Comparison of ENCODE assay signal across 22 cellular contexts in the genomic region with DNA sequence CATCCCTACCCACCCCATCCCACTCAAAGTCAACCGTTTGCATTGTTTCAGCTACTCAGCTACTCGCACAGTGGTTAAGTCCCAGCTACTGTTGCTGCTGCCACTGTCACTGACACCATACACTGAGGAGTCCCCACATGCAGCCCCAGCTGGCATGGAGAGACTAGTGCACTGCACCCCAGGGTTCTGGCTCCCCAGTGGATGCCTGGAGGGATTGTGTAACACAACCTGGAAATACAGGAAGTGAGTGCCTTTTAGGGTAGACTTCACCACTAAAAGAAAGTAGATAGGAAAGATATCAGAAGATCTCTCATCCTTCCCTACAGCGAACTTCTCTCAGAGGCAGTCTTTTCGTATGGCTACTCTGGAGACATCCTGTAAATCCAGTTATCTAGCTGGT.
"Had no signal": no experiment of that assay in that cellular context is flagged by ENCODE, and none has a peak within 500 bp of the region (broad histone marks: within the 10 kb centered on the region; RNA-seq: fewer than 3 reads in every experiment).

No MANE protein-coding gene starts in this region.

- H3K4me3 ChIP-seq: gastroesophageal sphincter, thyroid gland had no signal

- H3K79me2 ChIP-seq: parathyroid adenoma had no signal

- DNase-seq: activated CD4-positive, alpha-beta T cell treated with anti-CD3 and anti-CD28 coated beads, Interleukin-2, amount 50 U/mL, for 1 hour; activated CD4-positive, CD25-positive, alpha-beta regulatory T cell treated with anti-CD3 and anti-CD28 coated beads, Interleukin-2, amount 50 U/mL, for 72 hours; activated CD8-positive, alpha-beta T cell treated with anti-CD3 and anti-CD28 coated beads, Interleukin-2, amount 10 ng/mL, durations not matched to agents 7 days and 5 days; activated gamma-delta T cell; activated naive CD4-positive, alpha-beta T cell treated with anti-CD3 and anti-CD28 coated beads, Interleukin-2, amount 50 U/mL, for 16 hours; activated naive CD8-positive, alpha-beta T cell treated with anti-CD3 and anti-CD28 coated beads, Interleukin-2, amount 50 U/mL, for 24 hours; cerebellar nuclear complex; cortex of kidney; endodermal cell; head of caudate nucleus; left colon; nephron progenitor cell; right cardiac atrium; stimulated activated CD4-positive, alpha-beta T cell treated with anti-CD3 and anti-CD28 coated beads, Interleukin-12 subunit alpha, Interleukin-12 subunit beta, amount 100 ng/mL, for 4 hours; stimulated activated CD4-positive, alpha-beta T cell treated with anti-CD3 and anti-CD28 coated beads, Interleukin-4, amount 100 ng/mL, for 4 hours; stimulated activated naive CD8-positive, alpha-beta T cell treated with anti-CD3 and anti-CD28 coated beads, Interleukin-15, Interleukin-2, amounts not matched to agents 100 U/mL and 50 U/mL, for 24 hours; thyroid gland had no signal

- H3K36me3 Mint-ChIP-seq: memory B cell had no signal

- H3K4me1 Mint-ChIP-seq: activated naive CD8-positive, alpha-beta T cell treated with anti-CD3 and anti-CD28 coated beads, Interleukin-2, amount 50 U/mL, for 24 hours; memory B cell; nephron progenitor cell had no signal

- H3K27me3 ChIP-seq: gastroesophageal sphincter, thyroid gland had no signal

- H3K27ac ChIP-seq: gastroesophageal sphincter, parathyroid adenoma, thyroid gland, VCaP had no signal

- ATAC-seq: activated CD8-positive, alpha-beta T cell treated with anti-CD3 and anti-CD28 coated beads, Interleukin-2, amount 10 ng/mL, durations not matched to agents 7 days and 5 days; activated naive CD8-positive, alpha-beta T cell treated with anti-CD3 and anti-CD28 coated beads, Interleukin-2, amount 50 U/mL, for 24 hours; gastroesophageal sphincter; left colon; right cardiac atrium; stimulated activated naive CD8-positive, alpha-beta T cell treated with anti-CD3 and anti-CD28 coated beads, Interleukin-15, Interleukin-2, amounts not matched to agents 100 U/mL and 50 U/mL, for 24 hours had no signal

- H3K27ac Mint-ChIP-seq: activated CD8-positive, alpha-beta T cell treated with anti-CD3 and anti-CD28 coated beads, Interleukin-2, amount 10 ng/mL, durations not matched to agents 7 days and 5 days; activated naive CD8-positive, alpha-beta T cell treated with anti-CD3 and anti-CD28 coated beads, Interleukin-2, amount 50 U/mL, for 24 hours; activated T-helper 1 cell treated with anti-CD3 and anti-CD28 coated beads, Interleukin-12 subunit alpha, Interleukin-12 subunit beta, Interleukin-2, Interleukin-4 antibody, amounts not matched to agents 30 ng/mL and 10 ng/mL and 1 ng/mL, durations not matched to agents 14 hours and 24 hours and 36 hours; endodermal cell; memory B cell; nephron progenitor cell had no signal

- H3K27me3 Mint-ChIP-seq: activated naive CD8-positive, alpha-beta T cell treated with anti-CD3 and anti-CD28 coated beads, Interleukin-2, amount 50 U/mL, for 24 hours had no signal

- H3K36me3 ChIP-seq: gastroesophageal sphincter, thyroid gland had no signal

- H3K4me1 ChIP-seq: gastroesophageal sphincter, thyroid gland had no signal

- H3K9me3 ChIP-seq: thyroid gland had no signal

- H3K4me3 Mint-ChIP-seq: activated CD8-positive, alpha-beta T cell treated with anti-CD3 and anti-CD28 coated beads, Interleukin-2, amount 10 ng/mL, durations not matched to agents 7 days and 5 days; activated naive CD8-positive, alpha-beta T cell treated with anti-CD3 and anti-CD28 coated beads, Interleukin-2, amount 50 U/mL, for 24 hours; activated T-helper 1 cell treated with anti-CD3 and anti-CD28 coated beads, Interleukin-12 subunit alpha, Interleukin-12 subunit beta, Interleukin-2, Interleukin-4 antibody, amounts not matched to agents 30 ng/mL and 10 ng/mL and 1 ng/mL, durations not matched to agents 14 hours and 24 hours and 36 hours; endodermal cell; memory B cell; nephron progenitor cell had no signal
